ENCODE assay signal across 29 cellular contexts in the genomic region with DNA sequence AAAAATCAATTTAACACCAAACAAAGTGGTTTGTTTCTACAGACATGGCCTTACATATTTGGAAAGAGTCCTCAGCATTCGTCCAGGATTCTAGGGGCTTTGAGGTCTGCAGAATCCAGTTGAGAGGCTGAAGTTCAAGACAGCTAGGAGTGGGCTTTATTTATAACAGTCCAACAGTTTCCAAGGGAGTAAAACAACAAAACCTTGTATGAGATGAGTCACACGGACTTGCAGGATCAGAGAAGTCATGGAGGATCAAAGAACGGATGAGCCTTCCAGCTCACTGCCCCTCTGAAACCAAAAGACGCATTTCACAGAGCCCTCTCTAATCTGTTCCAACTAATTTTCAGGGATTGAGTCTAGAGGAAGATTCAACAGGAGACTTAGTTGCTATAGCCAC. TPM values are rescaled to one million over a fixed set of nuclear protein-coding genes. Genes with fewer than 3 reads are reported as not detected.
DNase-seq lines count a peak whose midpoint lies in the region; ATAC-seq, FAIRE-seq and TF ChIP-seq lines count a peak whose summit lies in the region.
"Had no signal": no experiment of that assay in that cellular context is flagged by ENCODE, and none has a peak within 500 bp of the region (broad histone marks: within the 10 kb centered on the region; RNA-seq: fewer than 3 reads in every experiment).

No MANE protein-coding gene starts in this region.

- no peak overlapping the region for H3K23ac ChIP-seq in H1 (ENCODE audit: insufficient read length)

- H3K4me3 Mint-ChIP-seq in neural progenitor cell (no peak overlapping the region), immature natural killer cell (no peak overlapping the region)
- H3K4me3 Mint-ChIP-seq: activated CD4-positive, alpha-beta memory T cell treated with anti-CD3 and anti-CD28 coated beads, Interleukin-2, amount 10 ng/mL, durations not matched to agents 7 days and 5 days; activated naive CD8-positive, alpha-beta T cell; CD8-positive, alpha-beta T cell; H9; natural killer cell had no signal

- no peaks in the 10 kb centered on the region for H3K9me3 ChIP-seq in SK-N-SH
- H3K9me3 ChIP-seq in H1 (ENCODE audit: insufficient read depth in 2 of 2, low read depth in 1 of 2, low read length in 1 of 2) = no peaks in the 10 kb centered on the region
- H3K9me3 ChIP-seq in neural progenitor cell (ENCODE audit: low read depth) = no peaks in the 10 kb centered on the region
- H3K9me3 ChIP-seq: ovary, SJCRH30, upper lobe of right lung had no signal

- peaks cover 0 to 14% of the 10 kb centered on the region in 2 experiments; a peak in 1 of 4 replicates for H3K4me1 ChIP-seq in SK-N-SH (ENCODE audit: control insufficient read depth in 1 of 2, insufficient read depth in 2 of 2, low read depth in 1 of 2, low read length in 1 of 2)
- peaks cover 0 to 11% (median 1%) of the 10 kb centered on the region in 4 experiments; a peak in 3 of 7 replicates for H3K4me1 ChIP-seq in H1 (replicated peaks in 1 of 4; ENCODE audit: control insufficient read depth in 3 of 4, insufficient read depth in 4 of 4, low read length in 3 of 4)
- H3K4me1 ChIP-seq in neural progenitor cell = peaks cover 23% of the 10 kb centered on the region
- H3K4me1 ChIP-seq: SJCRH30, upper lobe of right lung had no signal

- no peak for TF ChIP-seq RAD21 in SK-N-SH (IDR thresholded peaks at IDR 0.05; ENCODE audit: low read length)
- no peak for TF ChIP-seq RAD21 in H1 (IDR thresholded peaks at IDR 0.05 in 1 of 2, conservative IDR thresholded peaks at IDR 0.05 in 1 of 2; ENCODE audit: low read depth in 2 of 2, low read length in 2 of 2)

- H3K27ac ChIP-seq in SK-N-SH (ENCODE audit: low read depth in 2 of 2, low read length in 1 of 2) (peak overlapping the region in 1 of 2 experiments; percentile 22; a peak in 1 of 4 replicates), H1 (ENCODE audit: low read depth, low read length) (no peak overlapping the region), neural progenitor cell (no peak overlapping the region)
- H3K27ac ChIP-seq: ovary, SJCRH30, upper lobe of right lung had no signal

- H3K27me3 Mint-ChIP-seq in neural progenitor cell (ENCODE audit: insufficient read depth, low read depth) = peaks cover 4% of the 10 kb centered on the region
- peaks cover 0 to 5% (median 2%) of the 10 kb centered on the region in 3 donors for H3K27me3 Mint-ChIP-seq in immature natural killer cell (ENCODE audit: low read depth in 3 of 3)
- H3K27me3 Mint-ChIP-seq: activated naive CD8-positive, alpha-beta T cell had no signal

- H3K9me2 ChIP-seq in SK-N-SH = no peaks in the 10 kb centered on the region

- H2BK20ac ChIP-seq in H1 (ENCODE audit: low read length) = no peak overlapping the region

- H3K9ac ChIP-seq in SK-N-SH = no peak overlapping the region
- H3K9ac ChIP-seq in H1 (replicated peaks in 1 of 4; ENCODE audit: extremely low read depth in 1 of 4, low read depth in 3 of 4, low read length in 3 of 4) = no peak overlapping the region
- H3K9ac ChIP-seq in neural progenitor cell = no peak overlapping the region

- no peak overlapping the region for H3K14ac ChIP-seq in H1 (ENCODE audit: insufficient read length)

- no peaks in the 10 kb centered on the region for H3K36me3 ChIP-seq in SK-N-SH (replicated peaks in 1 of 2; ENCODE audit: control insufficient read depth in 1 of 2, insufficient read depth in 2 of 2, low read length in 1 of 2)
- H3K36me3 ChIP-seq in H1 (ENCODE audit: control insufficient read depth in 2 of 4, insufficient read depth in 4 of 4, low read length in 3 of 4) = no peaks in the 10 kb centered on the region
- no peaks in the 10 kb centered on the region for H3K36me3 ChIP-seq in neural progenitor cell
- H3K36me3 ChIP-seq: ovary, SJCRH30, upper lobe of right lung had no signal

- no peak overlapping the region for H2BK12ac ChIP-seq in H1 (ENCODE audit: low read depth, low read length)

- no peak for FAIRE-seq in H1 (lab: Jason Lieb, UNC)
- FAIRE-seq: TTC549 had no signal

- DNase-seq in COLO829 (ENCODE audit: low spot score) = peak; percentile 9
- no peak for DNase-seq in SK-N-SH
- no peak for DNase-seq in H1 (ENCODE audit: low read depth in 1 of 2, low spot score in 2 of 2)
- DNase-seq in neural progenitor cell (ENCODE audit: low spot score) = no peak
- DNase-seq in immature natural killer cell = no peak
- DNase-seq in GM19240 (ENCODE audit: insufficient read length, low spot score) = no peak
- DNase-seq in NCI-H2227 treated with DMSO at 0.1 percent for 48 hours (lab: John Stamatoyannopoulos, UW) = no peak
- DNase-seq: 8988T; activated CD4-positive, alpha-beta memory T cell treated with anti-CD3 and anti-CD28 coated beads, Interleukin-2, amount 10 ng/mL, durations not matched to agents 7 days and 5 days; activated CD4-positive, alpha-beta T cell treated with anti-CD3 and anti-CD28 coated beads for 1 hour; activated CD8-positive, alpha-beta memory T cell treated with anti-CD3 and anti-CD28 coated beads, Interleukin-2, amount 50 U/mL, for 48 hours; aorta; CD8-positive, alpha-beta T cell; DMS153; GDM1; H9; islet precursor cell; midbrain; natural killer cell; NCI-H1105 treated with DMSO at 0.1 percent for 48 hours; NCI-H2029; NCI-H69; ovary; SJCRH30; stimulated activated CD4-positive, alpha-beta T cell treated with anti-CD3 and anti-CD28 coated beads, Interleukin-2, amount 100 ng/mL, for 48 hours; upper lobe of right lung had no signal

- H3K9me3 Mint-ChIP-seq in neural progenitor cell (peaks cover 2% of the 10 kb centered on the region), immature natural killer cell (no peaks in the 10 kb centered on the region)
- H3K9me3 Mint-ChIP-seq: CD8-positive, alpha-beta T cell; H9; natural killer cell had no signal

- H3K27ac Mint-ChIP-seq in neural progenitor cell (peak overlapping the region; percentile 96), immature natural killer cell (no peak overlapping the region)
- H3K27ac Mint-ChIP-seq: activated CD4-positive, alpha-beta memory T cell treated with anti-CD3 and anti-CD28 coated beads, Interleukin-2, amount 10 ng/mL, durations not matched to agents 7 days and 5 days; activated naive CD8-positive, alpha-beta T cell; CD8-positive, alpha-beta T cell had no signal

- H3K56ac ChIP-seq in H1 (replicated peaks; ENCODE audit: insufficient read length, low read depth, low read length) = no peak overlapping the region

- H3K79me2 ChIP-seq in SK-N-SH (ENCODE audit: insufficient read depth) = no peaks in the 10 kb centered on the region
- no peaks in the 10 kb centered on the region for H3K79me2 ChIP-seq in H1 (ENCODE audit: control insufficient read depth in 1 of 2, insufficient read depth in 2 of 2, low read length in 2 of 2)
- no peaks in the 10 kb centered on the region for H3K79me2 ChIP-seq in neural progenitor cell (ENCODE audit: low read depth)

- POLR2A ChIA-PET in SK-N-SH (lab: Yijun Ruan, JAX) = no interaction called here
- POLR2A ChIA-PET in H1 (lab: Charles Lee; ENCODE audit: partially characterized antibody) = no interaction called here

- H2BK120ac ChIP-seq in H1 (replicated peaks; ENCODE audit: low read depth, low read length) = no peak overlapping the region

- no peak overlapping the region for H4K91ac ChIP-seq in H1 (replicated peaks; ENCODE audit: insufficient read length, low read length)

- TF ChIP-seq POLR2A in H1 (IDR thresholded peaks at IDR 0.05; ENCODE audit: control extremely low read depth in 1 of 2, low read depth in 2 of 2, low read length in 2 of 2) = no peak

- CTCF ChIA-PET in SK-N-SH (lab: Yijun Ruan, JAX) (no interaction called here), H1 (lab: Charles Lee; ENCODE audit: partially characterized antibody) (interaction anchor here (1.1 kb wide), 1 partner anchor 11 kb away, joined by 4 read pairs; the partner anchor contains the start of gene ESM1)

- no peak overlapping the region for H2BK5ac ChIP-seq in H1 (ENCODE audit: low read depth, low read length)

- H4K8ac ChIP-seq in H1 (ENCODE audit: extremely low read depth, insufficient read depth, low read length) = no peak overlapping the region

- peaks cover 40% of the 10 kb centered on the region for H3K4me1 Mint-ChIP-seq in neural progenitor cell
- peaks cover 37 to 58% of the 10 kb centered on the region in 2 donors for H3K4me1 Mint-ChIP-seq in immature natural killer cell

- H3F3A ChIP-seq in SK-N-SH (replicated peaks; ENCODE audit: insufficient read depth) = peaks cover 12% of the 10 kb centered on the region
- H3F3A ChIP-seq in neural progenitor cell (ENCODE audit: low read depth) = peaks cover 5% of the 10 kb centered on the region

- no peak overlapping the region for H2BK15ac ChIP-seq in H1 (ENCODE audit: low read length)

- H3K18ac ChIP-seq in H1 (ENCODE audit: extremely low read depth, low read length) = no peak overlapping the region

- H3K4me3 ChIP-seq in SK-N-SH (ENCODE audit: low read depth in 2 of 2, low read length in 1 of 2) (no peak overlapping the region), H1 (ENCODE audit: extremely low read depth in 1 of 4, insufficient read depth in 2 of 4, low read depth in 3 of 4, low read length in 4 of 4) (no peak overlapping the region), neural progenitor cell (no peak overlapping the region)
- H3K4me3 ChIP-seq: ovary, SJCRH30, upper lobe of right lung had no signal

- no peak overlapping the region for H3K4ac ChIP-seq in H1 (replicated peaks; ENCODE audit: insufficient read length, low read depth, low read length)

- 26% methylated on average over 4 of the region's 4 CpGs for WGBS in SK-N-SH (ENCODE audit: low lambda C conversion rate)
- WGBS in H1 (ENCODE audit: extremely low coverage in 1 of 2, insufficient coverage in 1 of 2, insufficient read length in 1 of 2, insufficient replicate concordance in 2 of 2, low coverage in 1 of 2, low lambda C conversion rate in 2 of 2, missing lambda C conversion rate in 1 of 2), 2 experiments = 90% methylated on average over 4 of the region's 4 CpGs; no CpG with 5 or more reads in 1 of the 2 experiments

- TF ChIP-seq CTCF in SK-N-SH (IDR thresholded peaks at IDR 0.05) (no peak), H1 (IDR thresholded peaks at IDR 0.05; ENCODE audit: control extremely low read depth in 1 of 3, insufficient read depth in 1 of 3, low read depth in 1 of 3, low read length in 3 of 3) (no peak), neural progenitor cell (IDR thresholded peaks at IDR 0.05) (no peak)

- H4K5ac ChIP-seq in H1 (ENCODE audit: insufficient read length, low read depth, low read length) = no peak overlapping the region

- no peaks in the 10 kb centered on the region for H4K20me1 ChIP-seq in SK-N-SH (ENCODE audit: insufficient read depth)
- no peaks in the 10 kb centered on the region for H4K20me1 ChIP-seq in H1 (replicated peaks in 1 of 2; ENCODE audit: control insufficient read depth in 1 of 2, insufficient read depth in 2 of 2, low read length in 2 of 2)
- H4K20me1 ChIP-seq in neural progenitor cell (ENCODE audit: low read depth) = no peaks in the 10 kb centered on the region

- H3K36me3 Mint-ChIP-seq in neural progenitor cell (no peaks in the 10 kb centered on the region), immature natural killer cell (peaks cover 0 to 4% (median 0%) of the 10 kb centered on the region in 3 donors)
- H3K36me3 Mint-ChIP-seq: activated naive CD8-positive, alpha-beta T cell; CD8-positive, alpha-beta T cell; natural killer cell had no signal

- no peak for ATAC-seq in HG02763 (IDR thresholded peaks at IDR 0.05; ENCODE audit: unreplicated experiment)
- ATAC-seq: CD8-positive, alpha-beta T cell; natural killer cell; upper lobe of right lung had no signal

- H3K27me3 ChIP-seq in SK-N-SH (ENCODE audit: insufficient read depth) (no peaks in the 10 kb centered on the region), H1 (replicated peaks in 1 of 4; ENCODE audit: control insufficient read depth in 3 of 4, extremely low read depth in 1 of 4, insufficient read depth in 3 of 4, low read length in 3 of 4) (no peaks in the 10 kb centered on the region), neural progenitor cell (no peaks in the 10 kb centered on the region)
- H3K27me3 ChIP-seq: ovary, upper lobe of right lung had no signal

- TF ChIP-seq EP300 in SK-N-SH (IDR thresholded peaks at IDR 0.05; ENCODE audit: borderline replicate concordance in 1 of 2, low read depth in 1 of 2, low read length in 1 of 2) (no peak), H1 (IDR thresholded peaks at IDR 0.05; ENCODE audit: borderline replicate concordance in 1 of 2, low read depth in 2 of 2, low read length in 2 of 2) (no peak)

- no peaks in the 10 kb centered on the region for H3K79me1 ChIP-seq in H1 (ENCODE audit: low read depth, low read length)

- H2AFZ ChIP-seq in SK-N-SH (ENCODE audit: low read depth) = peak overlapping the region; percentile 52
- 0 out of 2 replicates have a peak overlapping the region, but pooled peaks have one; percentile 19 for H2AFZ ChIP-seq in H1 (ENCODE audit: low read length)
- H2AFZ ChIP-seq in neural progenitor cell (replicated peaks) = no peak overlapping the region

- no peak overlapping the region for H3K4me2 ChIP-seq in SK-N-SH
- no peak overlapping the region for H3K4me2 ChIP-seq in H1 (ENCODE audit: insufficient read depth in 1 of 2, low read depth in 2 of 2, low read length in 2 of 2)
- no peak overlapping the region for H3K4me2 ChIP-seq in neural progenitor cell

- no peak overlapping the region for H2AK5ac ChIP-seq in H1 (ENCODE audit: low read depth, low read length)

- no peaks in the 10 kb centered on the region for H3K23me2 ChIP-seq in H1 (ENCODE audit: low read depth, low read length)

RNA-seq across cellular contexts. Expression of gene ESM1, which starts 11.1 kb away (rescaled TPM):
- polyA plus RNA-seq in SK-N-SH (2012; rRNA removed) (36.5 and 37.4 TPM in 2 replicates), H1 (2011; rRNA removed) (not detected in 2 replicates), immature natural killer cell (under 1 TPM in 2 of 3 donors, not detected in 1; 0.74 to 0.96 TPM)
- 29.6 and 39.2 TPM in 2 replicates for polyA plus RNA-seq in SK-N-SH (2012; cell fraction: cytosol; rRNA removed)
- 19.3 and 20.2 TPM in 2 replicates for polyA plus RNA-seq in SK-N-SH (2012; cell fraction: nucleus; rRNA removed)
- not detected in 2 replicates for total RNA-seq in H1 (2021; fragmentation: NEBNext Ultra II Directional; extraction: Animal tissue kit (Norgen Biotek cat#: 25700))
- not detected for polyA plus RNA-seq in H1 (2011; cell fraction: cytosol; rRNA removed)
- polyA plus RNA-seq in H1 (2011; cell fraction: nucleus; rRNA removed) = not detected
- polyA plus RNA-seq in H1 (2012, experiment 1 of 2) = not detected in 4 replicates
- not detected for polyA plus RNA-seq in H1 (2012, experiment 2 of 2)
- not detected for polyA plus RNA-seq in H1 (2013, experiment 1 of 2)
- polyA plus RNA-seq in H1 (2013, experiment 2 of 2) = not detected
- polyA minus RNA-seq in H1 (2011; rRNA and poly(A)+ RNA removed) = not detected in 2 replicates
- not detected for polyA minus RNA-seq in H1 (2011; cell fraction: cytosol; rRNA and poly(A)+ RNA removed)
- not detected for polyA minus RNA-seq in H1 (2011; cell fraction: nucleus; rRNA and poly(A)+ RNA removed)
- total RNA-seq in neural progenitor cell (ENCODE audit: low replicate concordance) = not detected in 2 replicates
- total RNA-seq: CD8-positive, alpha-beta T cell; H9; SJCRH30 had no signal

RNA-seq across cellular contexts. Expression of gene GZMK, which starts 27.6 kb away (rescaled TPM):
- polyA plus RNA-seq in SK-N-SH (2012; rRNA removed) (not detected in 2 replicates), H1 (2011; rRNA removed) (not detected in 2 replicates), immature natural killer cell (100 to 1,000 TPM; 175 to 260 (median 257) TPM)
- 0.01 TPM in 1 of 2 replicates, not detected in the other for polyA plus RNA-seq in SK-N-SH (2012; cell fraction: cytosol; rRNA removed)
- not detected in 2 replicates for polyA plus RNA-seq in SK-N-SH (2012; cell fraction: nucleus; rRNA removed)
- total RNA-seq in H1 (2021; fragmentation: NEBNext Ultra II Directional; extraction: Animal tissue kit (Norgen Biotek cat#: 25700)) = not detected in 2 replicates
- polyA plus RNA-seq in H1 (2011; cell fraction: cytosol; rRNA removed) = not detected
- not detected for polyA plus RNA-seq in H1 (2011; cell fraction: nucleus; rRNA removed)
- polyA plus RNA-seq in H1 (2012, experiment 1 of 2) = not detected in 4 replicates
- not detected for polyA plus RNA-seq in H1 (2012, experiment 2 of 2)
- not detected for polyA plus RNA-seq in H1 (2013, experiment 1 of 2)
- not detected for polyA plus RNA-seq in H1 (2013, experiment 2 of 2)
- polyA minus RNA-seq in H1 (2011; rRNA and poly(A)+ RNA removed) = not detected in 2 replicates
- not detected for polyA minus RNA-seq in H1 (2011; cell fraction: cytosol; rRNA and poly(A)+ RNA removed)
- polyA minus RNA-seq in H1 (2011; cell fraction: nucleus; rRNA and poly(A)+ RNA removed) = not detected
- total RNA-seq in neural progenitor cell (ENCODE audit: low replicate concordance) = 0.22 TPM in 1 of 2 replicates, not detected in the other
- total RNA-seq: H9, SJCRH30 had no signal

Comparison
In these comparisons a context has a peak if more than half of its experiments do, and no peak if none do; other contexts are left out.
1. RNA of gene ESM1, which starts 11.1 kb away (polyA plus RNA-seq): 19.3 to 39.2 TPM in SK-N-SH; 0.74 to 0.96 TPM in immature natural killer cell and not detected in H1; every median in the first group is over 10 times any median in the second.
2. RNA of gene GZMK, which starts 27.6 kb away (polyA plus RNA-seq): 175 to 260 TPM in immature natural killer cell; 0.01 TPM in SK-N-SH and not detected in H1; every median in the first group is over 100 times any median in the second.